In the genomic region with DNA sequence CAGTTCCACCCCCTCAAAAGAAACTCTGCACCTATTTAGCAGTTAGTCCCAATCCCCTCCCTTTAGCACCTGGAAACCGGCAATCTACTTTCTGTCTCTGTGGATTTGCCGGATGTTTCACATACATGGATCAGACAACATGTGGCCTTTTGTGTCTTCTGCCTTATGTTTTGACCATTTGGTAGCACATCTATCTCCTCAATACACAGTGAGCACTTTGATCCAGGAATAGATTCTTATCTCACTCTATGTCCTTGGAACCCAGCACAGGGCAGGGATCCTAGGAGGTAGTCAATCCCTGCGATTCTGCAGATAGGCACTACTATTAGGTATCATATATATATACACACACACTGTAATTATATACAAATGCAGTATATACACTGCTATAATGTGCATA, we compare ENCODE assay signal across 20 cellular contexts. TPM values are rescaled to one million over a fixed set of nuclear protein-coding genes. Genes with fewer than 3 reads are reported as not detected.
"Had no signal": no experiment of that assay in that cellular context is flagged by ENCODE, and none has a peak within 500 bp of the region (broad histone marks: within the 10 kb centered on the region; RNA-seq: fewer than 3 reads in every experiment).

No MANE protein-coding gene starts in this region.

- DNase-seq: KBM-7, MV-4-11, NCI-H1048, NCI-H1105, NCI-H1436 treated with DMSO at 0.1 percent for 48 hours, NCI-H1694, NCI-H187 treated with DMSO at 0.1 percent for 48 hours, NCI-H2029 treated with DMSO at 0.1 percent for 48 hours, NCI-H2171 treated with DMSO at 0.1 percent for 48 hours, NCI-H345, NCI-H446 treated with DMSO at 0.1 percent for 48 hours, NCI-H510A treated with DMSO at 0.1 percent for 48 hours, NCI-H526 treated with DMSO at 0.1 percent for 48 hours, NCI-H774, SHP77 had no signal

- H3K27ac ChIP-seq: HL-60, RWPE1 had no signal

- FAIRE-seq: HTR-8/SVneo had no signal

RNA-seq across cellular contexts. Expression of a gene that starts 3.8 kb away (rescaled TPM):
- total RNA-seq: MCF 10A, SK-MEL-5 had no signal
